Comparison of ENCODE assay signal across 19 cellular contexts in genomic region chr11:101567086-101567485, GRCh38. TPM values are rescaled to one million over a fixed set of nuclear protein-coding genes. Genes with fewer than 3 reads are reported as not detected.
"Had no signal": no experiment of that assay in that cellular context is flagged by ENCODE, and none has a peak within 500 bp of the region (broad histone marks: within the 10 kb centered on the region; RNA-seq: fewer than 3 reads in every experiment).

No MANE protein-coding gene starts in this region.

- ATAC-seq: activated CD4-positive, CD25-positive, alpha-beta regulatory T cell treated with anti-CD3 and anti-CD28 coated beads, Interleukin-2, amount 50 U/mL, for 24 hours; activated naive CD4-positive, alpha-beta T cell treated with anti-CD3 and anti-CD28 coated beads, Interleukin-2, amount 50 U/mL, for 72 hours; body of pancreas; gastrocnemius medialis; pancreas; stimulated activated naive CD8-positive, alpha-beta T cell treated with anti-CD3 and anti-CD28 coated beads, Interleukin-15, amount 100 ng/mL, for 72 hours had no signal

- H3K4me1 ChIP-seq: body of pancreas, gastrocnemius medialis, left ventricle myocardium inferior, pancreas, vagina had no signal

- H3K36me3 ChIP-seq: gastrocnemius medialis, left ventricle myocardium inferior, pancreas, vagina had no signal

- H3K27ac Mint-ChIP-seq: activated naive CD4-positive, alpha-beta T cell treated with anti-CD3 and anti-CD28 coated beads, Interleukin-2, amount 50 U/mL, for 72 hours; stimulated activated naive CD8-positive, alpha-beta T cell treated with anti-CD3 and anti-CD28 coated beads, Interleukin-15, amount 100 ng/mL, for 72 hours had no signal

- H3K9me3 ChIP-seq: body of pancreas, gastrocnemius medialis, pancreas, vagina had no signal

- H3K4me3 ChIP-seq: body of pancreas, gastrocnemius medialis, left ventricle myocardium inferior, pancreas, vagina had no signal

- H3K27me3 ChIP-seq: body of pancreas, gastrocnemius medialis, pancreas, vagina had no signal

- H3K27me3 Mint-ChIP-seq: stimulated activated naive CD8-positive, alpha-beta T cell treated with anti-CD3 and anti-CD28 coated beads, Interleukin-15, amount 100 ng/mL, for 72 hours had no signal

- H3K4me3 Mint-ChIP-seq: stimulated activated naive CD8-positive, alpha-beta T cell treated with anti-CD3 and anti-CD28 coated beads, Interleukin-15, amount 100 ng/mL, for 72 hours had no signal

- H3K4me1 Mint-ChIP-seq: stimulated activated naive CD8-positive, alpha-beta T cell treated with anti-CD3 and anti-CD28 coated beads, Interleukin-15, amount 100 ng/mL, for 72 hours had no signal

- H3K27ac ChIP-seq: body of pancreas, epithelial cell of prostate, gastrocnemius medialis, left ventricle myocardium inferior, pancreas, vagina had no signal

- H3K36me3 Mint-ChIP-seq: activated naive CD4-positive, alpha-beta T cell treated with anti-CD3 and anti-CD28 coated beads, Interleukin-2, amount 50 U/mL, for 72 hours had no signal

- DNase-seq: activated effector memory CD4-positive, alpha-beta T cell treated with Interleukin-2 at 50 U/mL for 16 hours; activated T-cell treated with anti-CD3 and anti-CD28 coated beads, Interleukin-2, amount 50 U/mL, for 1 hour; amniotic stem cell; body of pancreas; central memory CD4-positive, alpha-beta T cell; cortex of kidney; effector memory CD4-positive, alpha-beta T cell; gastrocnemius medialis; left ventricle myocardium inferior; mesenchymal stem cell; stimulated activated CD4-positive, alpha-beta T cell treated with anti-CD3 and anti-CD28 coated beads, Interleukin-4, amount 100 ng/mL, for 1 hour; stimulated activated CD8-positive, alpha-beta memory T cell treated with anti-CD3 and anti-CD28 coated beads, Interleukin-4, amount 100 ng/mL, for 48 hours; stimulated activated naive CD8-positive, alpha-beta T cell treated with anti-CD3 and anti-CD28 coated beads, Interleukin-15, amount 100 ng/mL, for 72 hours had no signal

RNA-seq across cellular contexts. Expression of gene TRPC6, which starts 16.7 kb away (rescaled TPM):
- total RNA-seq: activated naive CD4-positive, alpha-beta T cell treated with anti-CD3 and anti-CD28 coated beads, Interleukin-2, amount 50 U/mL, for 72 hours; T-helper 2 cell treated with Interferon-gamma antibody and Interleukin-4, amounts not matched to agents 100 ng/mL and 5 ng/mL, for 36 hours had no signal
